Comparison of ENCODE assay signal across 31 cellular contexts in genomic region chr6:154535146-154535545, GRCh38. TPM values are rescaled to one million over a fixed set of nuclear protein-coding genes. Genes with fewer than 3 reads are reported as not detected.
"Had no signal": no experiment of that assay in that cellular context is flagged by ENCODE, and none has a peak within 500 bp of the region (broad histone marks: within the 10 kb centered on the region; RNA-seq: fewer than 3 reads in every experiment).

No MANE protein-coding gene starts in this region.

- FAIRE-seq: colon had no signal

- H3K27me3 ChIP-seq: body of pancreas, esophagus muscularis mucosa, gastroesophageal sphincter, heart right ventricle had no signal

- DNase-seq: activated B cell treated with CpG ODN at 0.5 μM for 24 hours; activated CD4-positive, alpha-beta T cell treated with anti-CD3 and anti-CD28 coated beads for 48 hours; activated CD4-positive, alpha-beta T cell treated with anti-CD3 and anti-CD28 coated beads, Interleukin-2, amount 50 U/mL, for 1 hour; activated CD4-positive, alpha-beta T cell treated with anti-CD3 and anti-CD28 coated beads, Interleukin-2, amount 50 U/mL, for 48 hours; activated CD8-positive, alpha-beta memory T cell treated with anti-CD3 and anti-CD28 coated beads for 24 hours; activated CD8-positive, alpha-beta T cell treated with anti-CD3 and anti-CD28 coated beads for 36 hours; activated effector memory CD4-positive, alpha-beta T cell treated with Interleukin-2 at 50 U/mL for 16 hours; activated gamma-delta T cell treated with Interleukin-2 at 50 U/mL for 16 hours; activated naive CD4-positive, alpha-beta T cell treated with anti-CD3 and anti-CD28 coated beads, Interleukin-2, amount 50 U/mL, for 16 hours; activated naive CD4-positive, alpha-beta T cell treated with Interleukin-2 at 50 U/mL for 16 hours; activated T-cell treated with anti-CD3 and anti-CD28 coated beads, Interleukin-2, amount 50 U/mL, for 4 hours; amygdala; aorta; body of pancreas; caudate nucleus; cortex of kidney; dermis blood vessel endothelial cell; effector CD4-positive, alpha-beta T cell; effector memory CD8-positive, alpha-beta T cell; erythroblast; foreskin melanocyte; heart right ventricle; T-helper 1 cell; T-helper 17 cell; T1000; WERI-Rb-1 had no signal

- H3K4me1 ChIP-seq: esophagus muscularis mucosa, gastroesophageal sphincter, heart right ventricle had no signal

- ATAC-seq: activated CD4-positive, CD25-positive, alpha-beta regulatory T cell treated with anti-CD3 and anti-CD28 coated beads, Interleukin-2, amount 50 U/mL, for 24 hours; activated CD8-positive, alpha-beta T cell treated with anti-CD3 and anti-CD28 coated beads for 36 hours; activated T-cell treated with anti-CD3 and anti-CD28 coated beads, Interleukin-2, amount 50 U/mL, for 4 hours; activated T-helper 17 cell treated with anti-CD3 and anti-CD28 coated beads, Interleukin-2, amount 50 U/mL, for 72 hours; body of pancreas; effector memory CD8-positive, alpha-beta T cell; gastroesophageal sphincter; T-helper 17 cell had no signal

- H3K27ac ChIP-seq: body of pancreas, esophagus muscularis mucosa, gastroesophageal sphincter, heart right ventricle, WERI-Rb-1 had no signal

- H3K4me3 ChIP-seq: body of pancreas, esophagus muscularis mucosa, gastroesophageal sphincter, heart right ventricle had no signal

- H3K9me3 ChIP-seq: body of pancreas, esophagus muscularis mucosa, gastroesophageal sphincter, heart right ventricle had no signal

- H3K36me3 ChIP-seq: esophagus muscularis mucosa, gastroesophageal sphincter, heart right ventricle, WERI-Rb-1 had no signal

RNA-seq across cellular contexts. Expression of gene CNKSR3, which starts 24.7 kb away (rescaled TPM):
- total RNA-seq: T-helper 17 cell had no signal
